Comparison of ENCODE assay signal across 8 cellular contexts in the genomic region with DNA sequence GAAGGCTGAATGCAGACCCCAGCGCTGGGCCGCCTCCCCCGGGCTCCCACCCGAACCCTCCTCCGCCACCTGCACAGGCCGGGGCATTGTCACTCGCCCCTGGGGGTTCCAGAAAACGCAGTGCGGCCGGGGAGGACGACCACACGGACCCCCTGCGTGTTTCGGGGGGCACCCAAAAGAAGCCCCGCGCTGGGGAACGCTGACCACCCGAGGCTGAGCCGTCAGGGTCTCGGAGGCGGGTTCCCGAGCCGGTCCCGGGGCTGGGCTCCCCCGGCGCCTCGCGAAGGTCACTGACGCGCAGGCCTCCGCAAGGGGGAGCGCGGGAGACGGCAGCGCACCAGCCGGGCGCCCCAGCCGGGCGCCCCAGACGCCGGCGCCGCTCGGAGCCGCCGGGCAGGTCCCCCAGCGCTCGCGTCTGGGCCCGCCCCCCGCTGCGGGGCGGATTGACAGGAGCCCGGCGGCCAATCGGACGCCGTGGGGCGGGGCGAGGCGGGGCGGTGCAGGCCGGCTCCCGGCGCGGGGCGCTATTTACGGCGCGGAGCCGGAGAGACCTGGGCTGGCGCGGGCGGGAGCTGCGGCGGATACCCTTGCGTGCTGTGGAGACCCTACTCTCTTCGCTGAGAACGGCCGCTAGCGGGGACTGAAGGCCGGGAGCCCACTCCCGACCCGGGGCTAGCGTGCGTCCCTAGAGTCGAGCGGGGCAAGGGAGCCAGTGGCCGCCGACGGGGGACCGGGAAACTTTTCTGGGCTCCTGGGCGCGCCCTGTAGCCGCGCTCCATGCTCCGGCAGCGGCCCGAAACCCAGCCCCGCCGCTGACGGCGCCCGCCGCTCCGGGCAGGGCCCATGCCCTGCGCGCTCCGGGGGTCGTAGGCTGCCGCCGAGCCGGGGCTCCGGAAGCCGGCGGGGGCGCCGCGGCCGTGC. TPM values are rescaled to one million over a fixed set of nuclear protein-coding genes. Genes with fewer than 3 reads are reported as not detected.
A peak's percentile ranks its signal among the peaks of the same experiment; 100 is the strongest.
DNase-seq lines count a peak whose midpoint lies in the region; ATAC-seq, FAIRE-seq and TF ChIP-seq lines count a peak whose summit lies in the region.

A gene with protein sequence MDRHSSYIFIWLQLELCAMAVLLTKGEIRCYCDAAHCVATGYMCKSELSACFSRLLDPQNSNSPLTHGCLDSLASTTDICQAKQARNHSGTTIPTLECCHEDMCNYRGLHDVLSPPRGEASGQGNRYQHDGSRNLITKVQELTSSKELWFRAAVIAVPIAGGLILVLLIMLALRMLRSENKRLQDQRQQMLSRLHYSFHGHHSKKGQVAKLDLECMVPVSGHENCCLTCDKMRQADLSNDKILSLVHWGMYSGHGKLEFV (plus strand): TSS at position 554 of the 921 bp plus-strand sequence. CDS start 377 bp downstream, outside the sequence.

- H3K4me3 Mint-ChIP-seq in activated CD4-positive, alpha-beta memory T cell treated with anti-CD3 and anti-CD28 coated beads for 36 hours: peak within 1 kb of the TSS; percentile 71

- TF ChIP-seq CTCF in lung (IDR thresholded peaks at IDR 0.05; ENCODE audit: control extremely low read depth, extremely low read depth): peak; percentile 31

- no peak for FAIRE-seq in GM19239 (lab: Jason Lieb, UNC)

- H3K9me3 Mint-ChIP-seq in activated CD4-positive, alpha-beta memory T cell treated with anti-CD3 and anti-CD28 coated beads for 36 hours: no peaks in the 10 kb centered on the region

- ATAC-seq in HG03432 (IDR thresholded peaks at IDR 0.05; ENCODE audit: unreplicated experiment): peak; percentile 99
- peak; percentile 98 for ATAC-seq in lung (ENCODE audit: insufficient read depth, low FRiP score)

- no peak within 1 kb of the TSS for H3K27ac Mint-ChIP-seq in activated CD4-positive, alpha-beta memory T cell treated with anti-CD3 and anti-CD28 coated beads for 36 hours

- CTCF ChIA-PET in activated CD4-positive, alpha-beta memory T cell treated with anti-CD3 and anti-CD28 coated beads for 36 hours (lab: Charles Lee): interaction anchor here (0.6 to 1.9 kb wide), 8 partner anchors 9 to 628 kb away, joined by 3 to 6 read pairs (median 3); no protein-coding TSS in a partner anchor

- no peaks in the 10 kb centered on the region for H3K36me3 ChIP-seq in lung (ENCODE audit: control insufficient read depth in 2 of 2, insufficient read depth in 2 of 2, low read length in 2 of 2)

- H3K4me1 Mint-ChIP-seq in activated CD4-positive, alpha-beta memory T cell treated with anti-CD3 and anti-CD28 coated beads for 36 hours (ENCODE audit: low read depth): peaks cover 26% of the 10 kb centered on the region

- H3K27me3 ChIP-seq in lung (ENCODE audit: control insufficient read depth, insufficient read depth): no peaks in the 10 kb centered on the region

- H3K27me3 Mint-ChIP-seq in activated CD4-positive, alpha-beta memory T cell treated with anti-CD3 and anti-CD28 coated beads for 36 hours: peaks cover 48% of the 10 kb centered on the region

- peaks cover 0 to 3% of the 10 kb centered on the region in 2 donors for H3K4me1 ChIP-seq in lung (ENCODE audit: control insufficient read depth in 2 of 2, insufficient read depth in 2 of 2, low read length in 2 of 2)

- POLR2A ChIA-PET in activated CD4-positive, alpha-beta memory T cell treated with anti-CD3 and anti-CD28 coated beads for 36 hours (lab: Charles Lee): interaction anchor here (0.7 kb wide), 1 partner anchor 585 kb away, joined by 8 read pairs; no protein-coding TSS in a partner anchor

- H3K4me3 ChIP-seq in lung: peak within 1 kb of the TSS; percentile 71

- 1% methylated on average over 91 to 120 of the region's 120 CpGs for WGBS in lung, 2 donors

- H3K36me3 Mint-ChIP-seq in activated CD4-positive, alpha-beta memory T cell treated with anti-CD3 and anti-CD28 coated beads for 36 hours: no peaks in the 10 kb centered on the region

- H3K9me3 ChIP-seq in lung (ENCODE audit: control insufficient read depth in 2 of 2, insufficient read depth in 1 of 2, low read length in 1 of 2): no peaks in the 10 kb centered on the region

- DNase-seq in C1 segment of cervical spinal cord (lab: John Stamatoyannopoulos, UW) (peak; percentile 11 to 97 (median 83)), GM19239 (ENCODE audit: insufficient read length, low spot score) (peak; percentile 91), NCI-H748 (lab: John Stamatoyannopoulos, UW; ENCODE audit: unreplicated experiment) (peak; percentile 94), ecto neural progenitor cell (ENCODE audit: low spot score) (peak; percentile 94), lung (ENCODE audit: low spot score) (peak; percentile 89)
- peak; percentile 91 for DNase-seq in activated CD4-positive, alpha-beta memory T cell treated with anti-CD3 and anti-CD28 coated beads for 36 hours
- peak; percentile 84 to 89 for DNase-seq in stimulated activated CD4-positive, alpha-beta T cell treated with anti-CD3 and anti-CD28 coated beads, Interleukin-4, amount 100 ng/mL, for 48 hours (ENCODE audit: low read depth in 2 of 2)

- intact Hi-C loops in activated CD4-positive, alpha-beta memory T cell treated with anti-CD3 and anti-CD28 coated beads for 36 hours (cut with micrococcal nuclease): loop anchor here (1.0 to 10.0 kb wide), 5 partner anchors 9 to 932 kb away; a partner anchor contains a TSS

- peak within 1 kb of the TSS; percentile 71 to 85 for H3K27ac ChIP-seq in lung (ENCODE audit: low read depth in 1 of 2, low read length in 1 of 2)

RNA-seq across cellular contexts. Expression of the gene that starts here (rescaled TPM):
- under 1 TPM; 0.31 to 0.33 TPM for total RNA-seq in activated CD4-positive, alpha-beta memory T cell treated with anti-CD3 and anti-CD28 coated beads for 36 hours
- total RNA-seq in lung: 10 to 100 TPM in 1 of 2 donors, 1 to 10 TPM in 1; 7.8 to 28.3 TPM
- 1 to 10 TPM; 3.1 to 3.9 TPM for polyA plus RNA-seq in lung

Comparison
In these comparisons a context has a peak if more than half of its experiments do, and no peak if none do; other contexts are left out.
1. Peak in every context shown above with its lines: DNase-seq, ATAC-seq, H3K4me3 ChIP-seq and H3K27ac ChIP-seq.
2. RNA of the gene that starts here (total RNA-seq): 7.8 to 28.3 TPM in lung; 0.31 to 0.33 TPM in activated CD4-positive, alpha-beta memory T cell treated with anti-CD3 and anti-CD28 coated beads for 36 hours; every median in the first group is over 4 times any median in the second.
3. Peak in DNase-seq in activated CD4-positive, alpha-beta memory T cell treated with anti-CD3 and anti-CD28 coated beads for 36 hours; RNA of the gene not detected or under 1 TPM.